In genomic region chr3:77773084-77773483, GRCh38 we compare ENCODE assay signal across 20 cellular contexts.
"Had no signal": no experiment of that assay in that cellular context is flagged by ENCODE, and none has a peak within 500 bp of the region (broad histone marks: within the 10 kb centered on the region; RNA-seq: fewer than 3 reads in every experiment).

No MANE protein-coding gene starts in this region.

- H3K4me1 ChIP-seq: esophagus muscularis mucosa, gastrocnemius medialis, heart right ventricle, left ventricle myocardium inferior, lower lobe of right lung had no signal

- DNase-seq: dermis blood vessel endothelial cell; dorsolateral prefrontal cortex; effector CD4-positive, alpha-beta T cell; effector memory CD4-positive, alpha-beta T cell; foreskin melanocyte; gastrocnemius medialis; glutamatergic neuron; head of caudate nucleus; heart right ventricle; hippocampal formation; left colon; left ventricle myocardium inferior; lower lobe of right lung; mesenchymal stem cell; mucosa of descending colon; naive B cell; naive thymus-derived CD8-positive, alpha-beta T cell had no signal

- H3K4me3 ChIP-seq: coronary artery, dorsolateral prefrontal cortex, esophagus muscularis mucosa, gastrocnemius medialis, heart right ventricle, left ventricle myocardium inferior, lower lobe of right lung, mucosa of descending colon had no signal

- H3K9me3 ChIP-seq: gastrocnemius medialis, left ventricle myocardium inferior, lower lobe of right lung had no signal

- ATAC-seq: gastrocnemius medialis; left colon; left lobe of liver; lower lobe of right lung; mucosa of descending colon; naive thymus-derived CD8-positive, alpha-beta T cell had no signal

- H3K36me3 ChIP-seq: esophagus muscularis mucosa, gastrocnemius medialis, heart right ventricle, left ventricle myocardium inferior, lower lobe of right lung had no signal

- H3K27me3 ChIP-seq: esophagus muscularis mucosa, gastrocnemius medialis, heart right ventricle had no signal

- H3K27ac ChIP-seq: coronary artery, dorsolateral prefrontal cortex, esophagus muscularis mucosa, gastrocnemius medialis, heart right ventricle, left ventricle myocardium inferior, lower lobe of right lung had no signal
